8 cellular contexts compared by ENCODE assay signal in genomic region chr4:6910340-6910959, GRCh38. TPM values are rescaled to one million over a fixed set of nuclear protein-coding genes. Genes with fewer than 3 reads are reported as not detected.
DNase-seq lines count a peak whose midpoint lies in the region; ATAC-seq and TF ChIP-seq lines count a peak whose summit lies in the region.

No MANE protein-coding gene starts in this region.

- H3K4me2 ChIP-seq in GM23248 (ENCODE audit: unreplicated experiment): peak overlapping the region; percentile 92

- peak overlapping the region; percentile 82 for H3K27ac Mint-ChIP-seq in activated T-cell treated with anti-CD3 and anti-CD28 coated beads, Interleukin-2, amount 50 U/mL, for 72 hours
- H3K27ac Mint-ChIP-seq in stimulated activated naive B cell treated with anti-CD40 and anti-IgM and Interleukin-4, amounts not matched to agents 10 μg/mL and 1 μg/mL and 100 μg/mL, for 72 hours: peak overlapping the region; percentile 97

- peak overlapping the region; percentile 96 to 97 for H3K4me3 Mint-ChIP-seq in activated T-cell treated with anti-CD3 and anti-CD28 coated beads, Interleukin-2, amount 50 U/mL, for 72 hours
- peak overlapping the region; percentile 95 to 100 for H3K4me3 Mint-ChIP-seq in stimulated activated naive B cell treated with anti-CD40 and anti-IgM and Interleukin-4, amounts not matched to agents 10 μg/mL and 1 μg/mL and 100 μg/mL, for 72 hours

- peak overlapping the region; percentile 89 for H3K4me3 ChIP-seq in A673 (ENCODE audit: low read depth, low read length, poor library complexity, severe bottlenecking)
- peak overlapping the region; percentile 83 for H3K4me3 ChIP-seq in GM23248
- H3K4me3 ChIP-seq in iPS-20b (ENCODE audit: low read length): peak overlapping the region; percentile 73

- peak; percentile 53 for DNase-seq in A673 (ENCODE audit: low spot score)
- DNase-seq in GM23248: peak; percentile 36
- DNase-seq in activated T-cell treated with anti-CD3 and anti-CD28 coated beads, Interleukin-2, amount 50 U/mL, for 72 hours: peak in 1 of 2 donors; percentile 23
- no peak for DNase-seq in stimulated activated naive B cell treated with anti-CD40 and anti-IgM and Interleukin-4, amounts not matched to agents 10 μg/mL and 1 μg/mL and 100 μg/mL, for 72 hours
- no peak for DNase-seq in UCSD-AML1 (lab: John Stamatoyannopoulos, UW; ENCODE audit: unreplicated experiment)
- DNase-seq in T-helper 9 cell: no peak

- no peaks in the 10 kb centered on the region for H3F3A ChIP-seq in GM23248 (ENCODE audit: insufficient read depth)

- peak; percentile 28; the same call in 1 of the 2 replicates for TF ChIP-seq CTCF in A673 (conservative IDR thresholded peaks at IDR 0.05; ENCODE audit: low read depth, low read length)

- H3K9ac ChIP-seq in GM23248: peak overlapping the region; percentile 69
- H3K9ac ChIP-seq in iPS-20b (ENCODE audit: low read depth, low read length): peak overlapping the region; percentile 75

- CTCF ChIA-PET in A673 (lab: Charles Lee): no interaction called here

- peaks cover 11% of the 10 kb centered on the region for H3K27me3 Mint-ChIP-seq in activated T-cell treated with anti-CD3 and anti-CD28 coated beads, Interleukin-2, amount 50 U/mL, for 72 hours (ENCODE audit: low read depth)
- H3K27me3 Mint-ChIP-seq in stimulated activated naive B cell treated with anti-CD40 and anti-IgM and Interleukin-4, amounts not matched to agents 10 μg/mL and 1 μg/mL and 100 μg/mL, for 72 hours: peaks cover 11 to 13% of the 10 kb centered on the region in 2 donors

- peak overlapping the region; percentile 40 for H3K27ac ChIP-seq in A673 (ENCODE audit: low read depth, low read length, poor library complexity, severe bottlenecking)
- H3K27ac ChIP-seq in GM23248: no peak overlapping the region
- no peak overlapping the region for H3K27ac ChIP-seq in iPS-20b (ENCODE audit: low read length)

- 22 to 23% methylated on average over 28 to 31 of the region's 31 CpGs for WGBS in GM23248 (ENCODE audit: low coverage in 1 of 2, low lambda C conversion rate in 2 of 2, missing lambda C conversion rate in 2 of 2), 2 experiments

- peaks cover 9% of the 10 kb centered on the region for H3K4me1 ChIP-seq in A673 (ENCODE audit: insufficient read depth, low read length, poor library complexity, severe bottlenecking)
- 0 out of 2 replicates have a peak, but pooled peaks cover 9% of the 10 kb centered on the region for H3K4me1 ChIP-seq in GM23248 (ENCODE audit: insufficient read depth)
- H3K4me1 ChIP-seq in iPS-20b (ENCODE audit: insufficient read depth, low read length): peaks cover 12% of the 10 kb centered on the region; the same call in 1 of the 2 replicates

- in situ Hi-C loops in GM23248 (cut with MboI): no loop called here

- H2AFZ ChIP-seq in GM23248: peak overlapping the region; percentile 34

- H3K9me3 Mint-ChIP-seq in activated T-cell treated with anti-CD3 and anti-CD28 coated beads, Interleukin-2, amount 50 U/mL, for 72 hours: no peaks in the 10 kb centered on the region
- H3K9me3 Mint-ChIP-seq in stimulated activated naive B cell treated with anti-CD40 and anti-IgM and Interleukin-4, amounts not matched to agents 10 μg/mL and 1 μg/mL and 100 μg/mL, for 72 hours: no peaks in the 10 kb centered on the region

- peaks cover 56% of the 10 kb centered on the region for H3K4me1 Mint-ChIP-seq in activated T-cell treated with anti-CD3 and anti-CD28 coated beads, Interleukin-2, amount 50 U/mL, for 72 hours (ENCODE audit: low read depth)
- peaks cover 38 to 69% of the 10 kb centered on the region in 2 donors for H3K4me1 Mint-ChIP-seq in stimulated activated naive B cell treated with anti-CD40 and anti-IgM and Interleukin-4, amounts not matched to agents 10 μg/mL and 1 μg/mL and 100 μg/mL, for 72 hours

- no peaks in the 10 kb centered on the region for H3K9me2 ChIP-seq in GM23248 (ENCODE audit: insufficient read depth)

- H3K27me3 ChIP-seq in A673 (replicated peaks; ENCODE audit: insufficient read depth, low read depth, low read length, poor library complexity) (no peaks in the 10 kb centered on the region), GM23248 (replicated peaks; ENCODE audit: insufficient read depth) (no peaks in the 10 kb centered on the region), iPS-20b (ENCODE audit: insufficient read depth, low read length) (peaks cover 38% of the 10 kb centered on the region)

- H3K36me3 ChIP-seq in A673 (ENCODE audit: insufficient read depth, low read length, poor library complexity, severe bottlenecking): no peaks in the 10 kb centered on the region
- H3K36me3 ChIP-seq in GM23248 (ENCODE audit: low read depth): no peaks in the 10 kb centered on the region
- no peaks in the 10 kb centered on the region for H3K36me3 ChIP-seq in iPS-20b (ENCODE audit: insufficient read depth, low read depth, low read length)

- H3K9me3 ChIP-seq in A673 (ENCODE audit: low read depth, low read length, poor library complexity, severe bottlenecking): no peaks in the 10 kb centered on the region
- H3K9me3 ChIP-seq in GM23248 (ENCODE audit: low read depth): no peaks in the 10 kb centered on the region
- H3K9me3 ChIP-seq in iPS-20b (ENCODE audit: insufficient read depth, low read depth, low read length): no peaks in the 10 kb centered on the region

- peaks cover 37% of the 10 kb centered on the region; the same call in 1 of the 2 replicates for H3K79me2 ChIP-seq in GM23248 (ENCODE audit: insufficient read depth)

- intact Hi-C loops in A673 (cut with micrococcal nuclease; ENCODE audit: unreplicated experiment): loop anchor here (1.0 kb wide), 1 partner anchor 77 kb away; no protein-coding TSS in a partner anchor

- TSS peak; percentile 42 for BruUV-seq in A673 (replicated peaks; lab: Mats Ljungman, UMichigan)

- no peak for ATAC-seq in activated T-cell treated with anti-CD3 and anti-CD28 coated beads, Interleukin-2, amount 50 U/mL, for 72 hours (replicated peaks in 1 of 2)
- no peak for ATAC-seq in stimulated activated naive B cell treated with anti-CD40 and anti-IgM and Interleukin-4, amounts not matched to agents 10 μg/mL and 1 μg/mL and 100 μg/mL, for 72 hours (replicated peaks)
- no peak for ATAC-seq in GM21723 (IDR thresholded peaks at IDR 0.05; ENCODE audit: unreplicated experiment)

- no peaks in the 10 kb centered on the region for H3K36me3 Mint-ChIP-seq in activated T-cell treated with anti-CD3 and anti-CD28 coated beads, Interleukin-2, amount 50 U/mL, for 72 hours (ENCODE audit: insufficient read depth in 2 of 2)
- peaks cover 0 to 5% of the 10 kb centered on the region in 2 donors for H3K36me3 Mint-ChIP-seq in stimulated activated naive B cell treated with anti-CD40 and anti-IgM and Interleukin-4, amounts not matched to agents 10 μg/mL and 1 μg/mL and 100 μg/mL, for 72 hours

- POLR2A ChIA-PET in A673 (lab: Charles Lee; ENCODE audit: low non-redundant PET): no interaction called here

- no peaks in the 10 kb centered on the region for H4K20me1 ChIP-seq in GM23248 (ENCODE audit: insufficient read depth)

RNA-seq across cellular contexts. Expression of gene TBC1D14, which starts 0.8 kb away (rescaled TPM):
- 44.3 and 46.0 TPM in 2 replicates for total RNA-seq in A673 (2021)
- 39.1 and 48.7 TPM in 2 replicates for total RNA-seq in GM23248 (2014; rRNA removed; shearing (Covaris generic))
- 20.0 and 20.4 TPM in 2 replicates for polyA plus RNA-seq in GM23248 (2016; fragmentation: Nextera tagmentation; extraction: Ambion mirVana)
- total RNA-seq in activated T-cell treated with anti-CD3 and anti-CD28 coated beads, Interleukin-2, amount 50 U/mL, for 72 hours: 10 to 100 TPM; 26.5 to 32.4 TPM

Comparison
In these comparisons a context has a peak if more than half of its experiments do, and no peak if none do; other contexts are left out.
1. DNase-seq: peak in A673 (single experiment) and GM23248 (single experiment); none in stimulated activated naive B cell treated with anti-CD40 and anti-IgM and Interleukin-4, amounts not matched to agents 10 μg/mL and 1 μg/mL and 100 μg/mL, for 72 hours (single experiment), UCSD-AML1 (single experiment) and T-helper 9 cell (single experiment).
2. Peak in every context shown above with its lines, with median percentiles within 50 percentile points of each other: H3K4me3 ChIP-seq.